In genomic region chr9:130854835-130855234, GRCh38 we compare ENCODE assay signal across 1 cellular context.
TF ChIP-seq lines count a peak whose summit lies in the region.

No MANE protein-coding gene starts in this region.

TF ChIP-seq in WTC11, 78 proteins besides CTCF, POLR2A, EP300 and RAD21 (continued from another document):
- TF ChIP-seq, protein P1, sequence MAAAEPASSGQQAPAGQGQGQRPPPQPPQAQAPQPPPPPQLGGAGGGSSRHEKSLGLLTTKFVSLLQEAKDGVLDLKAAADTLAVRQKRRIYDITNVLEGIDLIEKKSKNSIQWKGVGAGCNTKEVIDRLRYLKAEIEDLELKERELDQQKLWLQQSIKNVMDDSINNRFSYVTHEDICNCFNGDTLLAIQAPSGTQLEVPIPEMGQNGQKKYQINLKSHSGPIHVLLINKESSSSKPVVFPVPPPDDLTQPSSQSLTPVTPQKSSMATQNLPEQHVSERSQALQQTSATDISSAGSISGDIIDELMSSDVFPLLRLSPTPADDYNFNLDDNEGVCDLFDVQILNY (CRISPR knock-in tag; IDR thresholded peaks at IDR 0.05) = no peak
- TF ChIP-seq TCF7 (CRISPR knock-in tag; IDR thresholded peaks at IDR 0.05; ENCODE audit: low read depth) (no peak), TEAD4 (CRISPR knock-in tag; IDR thresholded peaks at IDR 0.05) (no peak), HMGXB4 (CRISPR knock-in tag; IDR thresholded peaks at IDR 0.05) (no peak), GTF2I (CRISPR knock-in tag; conservative IDR thresholded peaks at IDR 0.05) (no peak), FOXK1 (CRISPR knock-in tag; IDR thresholded peaks at IDR 0.05) (no peak), EMX1 (CRISPR knock-in tag; IDR thresholded peaks at IDR 0.05) (no peak), E2F1 (CRISPR knock-in tag; IDR thresholded peaks at IDR 0.05) (no peak), NFE2L1 (CRISPR knock-in tag; IDR thresholded peaks at IDR 0.05) (no peak)
- TF ChIP-seq, protein P2, sequence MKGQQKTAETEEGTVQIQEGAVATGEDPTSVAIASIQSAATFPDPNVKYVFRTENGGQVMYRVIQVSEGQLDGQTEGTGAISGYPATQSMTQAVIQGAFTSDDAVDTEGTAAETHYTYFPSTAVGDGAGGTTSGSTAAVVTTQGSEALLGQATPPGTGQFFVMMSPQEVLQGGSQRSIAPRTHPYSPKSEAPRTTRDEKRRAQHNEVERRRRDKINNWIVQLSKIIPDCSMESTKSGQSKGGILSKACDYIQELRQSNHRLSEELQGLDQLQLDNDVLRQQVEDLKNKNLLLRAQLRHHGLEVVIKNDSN (CRISPR knock-in tag; IDR thresholded peaks at IDR 0.05) = no peak
TF ChIP-seq in WTC11: peak in this region for 0.
